ENCODE assay signal across 8 cellular contexts in the genomic region with DNA sequence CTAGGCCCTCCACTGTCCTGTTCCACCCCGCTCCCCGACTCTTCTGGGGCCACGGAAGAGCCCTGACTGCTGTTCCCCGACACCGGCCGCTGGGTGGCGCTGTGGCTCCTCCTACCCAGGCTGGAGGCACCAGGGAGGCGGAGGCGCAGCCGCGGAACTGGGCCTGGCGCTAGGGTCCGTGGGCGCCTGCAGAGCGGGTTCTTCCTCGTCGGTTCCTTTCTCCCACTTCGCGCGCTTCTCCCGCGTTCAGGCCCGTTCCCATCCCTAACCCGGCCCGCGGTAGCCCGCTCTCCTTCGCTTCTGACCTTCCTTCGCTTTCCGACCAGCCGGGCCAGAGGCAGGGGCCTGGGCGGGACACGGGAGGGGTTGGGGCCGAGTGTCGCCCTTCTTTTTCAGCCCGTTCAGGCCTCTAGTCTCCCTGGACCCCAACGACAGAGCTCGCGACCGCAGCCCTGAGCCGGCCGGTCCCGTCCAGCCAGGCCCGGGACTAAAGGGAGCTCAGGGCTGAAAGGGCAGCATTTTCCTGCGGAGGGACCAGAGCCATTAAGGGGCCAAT. TPM values are rescaled to one million over a fixed set of nuclear protein-coding genes. Genes with fewer than 3 reads are reported as not detected.
DNase-seq lines count a peak whose midpoint lies in the region; ATAC-seq and TF ChIP-seq lines count a peak whose summit lies in the region.

No MANE protein-coding gene starts in this region.

- H3K36me3 Mint-ChIP-seq in activated naive CD4-positive, alpha-beta T cell treated with anti-CD3 and anti-CD28 coated beads, Interleukin-2, amount 50 U/mL, for 72 hours, result no peaks in the 10 kb centered on the region
- H3K36me3 Mint-ChIP-seq in progenitor cell of endocrine pancreas (ENCODE audit: insufficient read depth), result no peaks in the 10 kb centered on the region

- no peak for TF ChIP-seq EP300 in upper lobe of left lung (IDR thresholded peaks at IDR 0.05)

- POLR2A ChIA-PET in A673 (lab: Charles Lee; ENCODE audit: low non-redundant PET), result no interaction called here

- H3K36me3 ChIP-seq in A673 (ENCODE audit: insufficient read depth, low read length, poor library complexity, severe bottlenecking) (no peaks in the 10 kb centered on the region), SJSA1 (no peaks in the 10 kb centered on the region), upper lobe of left lung (no peaks in the 10 kb centered on the region)

- H3K4me1 ChIP-seq in A673 (ENCODE audit: insufficient read depth, low read length, poor library complexity, severe bottlenecking) (no peaks in the 10 kb centered on the region), SJSA1 (replicated peaks) (no peaks in the 10 kb centered on the region), upper lobe of left lung (peaks cover 0 to 4% (median 0%) of the 10 kb centered on the region in 4 donors)

- H3K27me3 Mint-ChIP-seq in progenitor cell of endocrine pancreas, result peaks cover 5% of the 10 kb centered on the region

- peak overlapping the region; percentile 74 for H3K4me3 Mint-ChIP-seq in progenitor cell of endocrine pancreas (ENCODE audit: low read depth)

- H3K27ac ChIP-seq in A673 (ENCODE audit: low read depth, low read length, poor library complexity, severe bottlenecking), result no peak overlapping the region
- no peak overlapping the region for H3K27ac ChIP-seq in SJSA1
- H3K27ac ChIP-seq in upper lobe of left lung, result no peak overlapping the region

- TF ChIP-seq CTCF in A673 (conservative IDR thresholded peaks at IDR 0.05; ENCODE audit: low read depth, low read length) (peak; percentile 84), progenitor cell of endocrine pancreas (IDR thresholded peaks at IDR 0.05; ENCODE audit: unreplicated experiment) (peak; percentile 81), upper lobe of left lung (IDR thresholded peaks at IDR 0.05) (peak; percentile 69 to 85 (median 79))

- H3K9me3 ChIP-seq in A673 (ENCODE audit: low read depth, low read length, poor library complexity, severe bottlenecking) (no peaks in the 10 kb centered on the region), SJSA1 (replicated peaks) (no peaks in the 10 kb centered on the region), upper lobe of left lung (no peaks in the 10 kb centered on the region)

- TF ChIP-seq POLR2A in upper lobe of left lung (IDR thresholded peaks at IDR 0.05), result no peak

- ATAC-seq in GM18858 (IDR thresholded peaks at IDR 0.05; ENCODE audit: unreplicated experiment) (peak; percentile 72), HG03280 (IDR thresholded peaks at IDR 0.05; ENCODE audit: unreplicated experiment) (peak; percentile 80), Right ventricle myocardium superior (ENCODE audit: poor library complexity) (peak; percentile 99), upper lobe of left lung (ENCODE audit: low FRiP score in 2 of 2) (peak; percentile 79 to 98)
- peak; percentile 95 to 99 for ATAC-seq in activated naive CD4-positive, alpha-beta T cell treated with anti-CD3 and anti-CD28 coated beads, Interleukin-2, amount 50 U/mL, for 72 hours

- intact Hi-C loops in A673 (cut with micrococcal nuclease; ENCODE audit: unreplicated experiment) (loop anchor here (1.0 to 2.0 kb wide), 2 partner anchors 80 to 492 kb away; no protein-coding TSS in a partner anchor), Right ventricle myocardium superior (cut with DNase I) (loop anchor here (5.0 to 10.0 kb wide), 3 partner anchors 79 to 559 kb away; partner anchors contain the start of gene EDA)

- CTCF ChIA-PET in A673 (lab: Charles Lee), result interaction anchor here (1.4 kb wide), 1 partner anchor 492 kb away, joined by 5 read pairs; no protein-coding TSS in a partner anchor

- DNase-seq in A673 (ENCODE audit: low spot score) (peak; percentile 68), SJSA1 (ENCODE audit: low read depth in 1 of 2, low spot score in 2 of 2) (peak; percentile 10 to 46), Right ventricle myocardium superior (peak; percentile 83), progenitor cell of endocrine pancreas (ENCODE audit: low spot score, unreplicated experiment) (peak; percentile 76), upper lobe of left lung (peak; percentile 61 to 96)
- DNase-seq in activated naive CD4-positive, alpha-beta T cell treated with anti-CD3 and anti-CD28 coated beads, Interleukin-2, amount 50 U/mL, for 72 hours (ENCODE audit: low spot score in 2 of 2), result peak; percentile 56 to 78

- WGBS in upper lobe of left lung, 2 donors, result 23% methylated on average over 42 of the region's 45 CpGs; no CpG with 5 or more reads in 1 of the 2 donors

- H3K4me3 ChIP-seq in A673 (ENCODE audit: low read depth, low read length, poor library complexity, severe bottlenecking) (peak overlapping the region; percentile 28), SJSA1 (no peak overlapping the region), upper lobe of left lung (peak overlapping the region in 3 of 4 donors; percentile 23 to 45 (median 44))

- H3K27me3 ChIP-seq in A673 (replicated peaks; ENCODE audit: insufficient read depth, low read depth, low read length, poor library complexity) (no peaks in the 10 kb centered on the region), SJSA1 (replicated peaks) (no peaks in the 10 kb centered on the region), upper lobe of left lung (peaks cover 0 to 7% (median 0%) of the 10 kb centered on the region in 4 donors)

- no peaks in the 10 kb centered on the region for H3K9me3 Mint-ChIP-seq in activated naive CD4-positive, alpha-beta T cell treated with anti-CD3 and anti-CD28 coated beads, Interleukin-2, amount 50 U/mL, for 72 hours
- peaks cover 20% of the 10 kb centered on the region for H3K9me3 Mint-ChIP-seq in progenitor cell of endocrine pancreas (ENCODE audit: low read depth)

- no peak overlapping the region for H3K27ac Mint-ChIP-seq in activated naive CD4-positive, alpha-beta T cell treated with anti-CD3 and anti-CD28 coated beads, Interleukin-2, amount 50 U/mL, for 72 hours
- peak overlapping the region; percentile 37 for H3K27ac Mint-ChIP-seq in progenitor cell of endocrine pancreas

- no peaks in the 10 kb centered on the region for H3K4me1 Mint-ChIP-seq in progenitor cell of endocrine pancreas (ENCODE audit: low read depth)

- no TSS peak for BruUV-seq in A673 (replicated peaks; lab: Mats Ljungman, UMichigan)

RNA-seq across cellular contexts. Expression of gene NALF2, which starts 34.3 kb away (rescaled TPM):
- total RNA-seq in A673 (2021) (2.0 and 2.3 TPM in 2 replicates), Right ventricle myocardium superior (46.3 TPM), progenitor cell of endocrine pancreas (3.2 and 3.4 TPM in 2 replicates), upper lobe of left lung (under 1 TPM in 3 of 6 donors, not detected in 3; 0.06 to 0.37 (median 0.15) TPM)
- not detected in 2 replicates for total RNA-seq in SJSA1 (2014; rRNA removed; shearing (Covaris generic))
- under 1 TPM; 0.23 to 0.57 TPM for total RNA-seq in activated naive CD4-positive, alpha-beta T cell treated with anti-CD3 and anti-CD28 coated beads, Interleukin-2, amount 50 U/mL, for 72 hours

Comparison
In these comparisons a context has a peak if more than half of its experiments do, and no peak if none do; other contexts are left out.
1. DNase-seq: peak in every context shown above with its lines; median percentile 83 in Right ventricle myocardium superior; 78 in upper lobe of left lung; 76 in progenitor cell of endocrine pancreas; 68 in A673; 67 in activated naive CD4-positive, alpha-beta T cell treated with anti-CD3 and anti-CD28 coated beads, Interleukin-2, amount 50 U/mL, for 72 hours; 28 in SJSA1.
2. RNA of gene NALF2, which starts 34.3 kb away (total RNA-seq): 46.3 TPM in Right ventricle myocardium superior (single experiment); 3.2 to 3.4 TPM in progenitor cell of endocrine pancreas, 2.0 to 2.3 TPM in A673, 0.23 to 0.57 TPM in activated naive CD4-positive, alpha-beta T cell treated with anti-CD3 and anti-CD28 coated beads, Interleukin-2, amount 50 U/mL, for 72 hours, 0.06 to 0.37 TPM in upper lobe of left lung and not detected in SJSA1; every median in the first group is over 10 times any median in the second.
3. Peak in every context shown above with its lines, with median percentiles within 50 percentile points of each other: CTCF ChIP-seq and ATAC-seq.